Comparison of ENCODE assay signal across 8 cellular contexts in genomic region chr2:2749206-2749598, GRCh38.
"Had no signal": no experiment of that assay in that cellular context is flagged by ENCODE, and none has a peak within 500 bp of the region (broad histone marks: within the 10 kb centered on the region; RNA-seq: fewer than 3 reads in every experiment).

No MANE protein-coding gene starts in this region.

- H3K36me3 ChIP-seq: HAP-1 had no signal

- H3K27ac ChIP-seq: GM23248 had no signal

- H3K27me3 Mint-ChIP-seq: IgD-negative memory B cell had no signal

- H3K4me3 Mint-ChIP-seq: HFFc6, IgD-negative memory B cell had no signal

- H3K9me3 ChIP-seq: HAP-1 had no signal

- DNase-seq: GM23248, GOT3, H7, HFFc6, KBM-7 had no signal

- ATAC-seq: HCT116 had no signal

- H3K4me3 ChIP-seq: GM23248, HAP-1 had no signal

- H3K27ac Mint-ChIP-seq: HFFc6, IgD-negative memory B cell had no signal

- H3K4me1 Mint-ChIP-seq: IgD-negative memory B cell had no signal

- H3K36me3 Mint-ChIP-seq: IgD-negative memory B cell had no signal

- H3K4me1 ChIP-seq: HAP-1 had no signal

- H2AFZ ChIP-seq: GM23248 had no signal
